25 cellular contexts compared by ENCODE assay signal in the genomic region with DNA sequence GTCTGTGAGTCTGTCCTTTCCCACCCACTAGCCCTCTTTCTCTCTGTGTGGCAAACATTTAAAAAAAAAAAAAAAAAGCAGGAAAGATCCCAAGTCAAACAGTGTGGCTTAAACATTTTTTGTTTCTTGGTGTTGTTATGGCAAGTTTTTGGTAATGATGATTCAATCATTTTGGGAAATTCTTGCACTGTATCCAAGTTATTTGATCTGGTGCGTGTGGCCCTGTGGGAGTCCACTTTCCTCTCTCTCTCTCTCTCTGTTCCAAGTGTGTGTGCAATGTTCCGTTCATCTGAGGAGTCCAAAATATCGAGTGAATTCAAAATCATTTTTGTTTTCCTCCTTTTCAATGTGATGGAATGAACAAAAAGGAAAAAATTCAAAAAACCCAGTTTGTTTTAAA.
"Had no signal": no experiment of that assay in that cellular context is flagged by ENCODE, and none has a peak within 500 bp of the region (broad histone marks: within the 10 kb centered on the region; RNA-seq: fewer than 3 reads in every experiment).

No MANE protein-coding gene starts in this region.

- DNase-seq: activated CD4-positive, alpha-beta T cell treated with anti-CD3 and anti-CD28 coated beads for 48 hours; activated CD4-positive, alpha-beta T cell treated with anti-CD3 and anti-CD28 coated beads, Interleukin-2, amount 50 U/mL, for 48 hours; activated CD8-positive, alpha-beta memory T cell treated with anti-CD3 and anti-CD28 coated beads, Interleukin-2, amount 50 U/mL, for 48 hours; activated gamma-delta T cell treated with Interleukin-2 at 50 U/mL for 16 hours; activated naive CD4-positive, alpha-beta T cell treated with anti-CD3 and anti-CD28 coated beads, Interleukin-2, amount 50 U/mL, for 16 hours; activated T-cell treated with anti-CD3 and anti-CD28 coated beads, Interleukin-2, amount 50 U/mL, for 4 hours; amniotic stem cell; dermis blood vessel endothelial cell; effector CD4-positive, alpha-beta T cell; foreskin fibroblast; head of caudate nucleus; hippocampal formation; kidney; left colon; mammary epithelial cell; naive thymus-derived CD8-positive, alpha-beta T cell; occipital lobe; spleen; stimulated activated naive CD4-positive, alpha-beta T cell; T-helper 1 cell had no signal

- H3K27ac ChIP-seq: esophagus muscularis mucosa, neural progenitor cell, spleen, tibial nerve had no signal

- ATAC-seq: activated T-cell treated with anti-CD3 and anti-CD28 coated beads, Interleukin-2, amount 50 U/mL, for 4 hours; activated T-helper 17 cell treated with anti-CD3 and anti-CD28 coated beads, Interleukin-2, amount 50 U/mL, for 72 hours; left colon; naive thymus-derived CD8-positive, alpha-beta T cell had no signal

- H3K36me3 ChIP-seq: esophagus muscularis mucosa, neural progenitor cell, right atrium auricular region, spleen, tibial nerve had no signal

- H3K4me3 ChIP-seq: esophagus muscularis mucosa, neural progenitor cell, right atrium auricular region, spleen, tibial nerve had no signal

- H3K27me3 ChIP-seq: esophagus muscularis mucosa, neural progenitor cell, right atrium auricular region, spleen, tibial nerve had no signal
